1 cellular context compared by ENCODE assay signal in genomic region chr9:134378901-134379338, GRCh38.
TF ChIP-seq lines count a peak whose summit lies in the region.

No MANE protein-coding gene starts in this region.

TF ChIP-seq in HepG2, 621 proteins besides CTCF, POLR2A, EP300 and RAD21 (continued from another document):
- TF ChIP-seq ZNF180 (CRISPR knock-in tag; IDR thresholded peaks at IDR 0.05; ENCODE audit: borderline replicate concordance, low read depth), result no peak
- TF ChIP-seq TARDBP (CRISPR knock-in tag; IDR thresholded peaks at IDR 0.05), result no peak
